Comparison of ENCODE assay signal across 9 cellular contexts in the genomic region with DNA sequence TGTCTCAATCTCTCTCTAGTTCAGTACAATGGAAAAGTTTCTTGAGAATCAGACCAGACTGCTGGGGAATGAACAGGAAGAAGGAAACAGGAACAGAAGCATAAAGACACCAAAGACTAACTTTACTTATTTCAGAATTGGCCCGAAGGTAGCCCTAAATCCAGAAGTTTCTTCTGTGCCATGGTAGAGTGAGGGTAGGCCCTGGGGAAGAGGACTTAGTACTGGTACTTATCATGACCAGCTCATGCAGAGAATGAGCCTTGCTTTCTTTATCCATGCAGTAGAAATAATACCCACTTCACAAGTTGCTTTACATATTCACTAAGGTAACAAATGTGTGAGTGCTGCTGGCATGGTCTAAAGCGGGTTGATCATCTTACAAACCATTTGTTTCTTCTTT.
DNase-seq lines count a peak whose midpoint lies in the region; ATAC-seq and TF ChIP-seq lines count a peak whose summit lies in the region.
"Had no signal": no experiment of that assay in that cellular context is flagged by ENCODE, and none has a peak within 500 bp of the region (broad histone marks: within the 10 kb centered on the region; RNA-seq: fewer than 3 reads in every experiment).

No MANE protein-coding gene starts in this region.

- intact Hi-C loops in adrenal gland (cut with DNase I) = no loop called here
- intact Hi-C loops in vagina (cut with DNase I) = no loop called here

- H3K36me3 ChIP-seq in adrenal gland (replicated peaks in 1 of 2) (no peaks in the 10 kb centered on the region), vagina (no peaks in the 10 kb centered on the region)

- WGBS in adrenal gland, 4 donors = 59 to 71% (median 66%) methylated on average over 2 of the region's 2 CpGs

- TF ChIP-seq CTCF in adrenal gland (IDR thresholded peaks at IDR 0.05) (no peak), vagina (IDR thresholded peaks at IDR 0.05) (no peak)

- DNase-seq in adrenal gland (no peak), AG20443 (ENCODE audit: low spot score) (no peak), vagina (ENCODE audit: extremely low spot score in 2 of 2) (no peak)
- no peak for DNase-seq in stimulated activated naive CD8-positive, alpha-beta T cell treated with anti-CD3 and anti-CD28 coated beads, Interleukin-15, Interleukin-2, amounts not matched to agents 100 U/mL and 50 U/mL, for 24 hours
- DNase-seq: activated gamma-delta T cell treated with Interleukin-2 at 50 U/mL for 16 hours, EL had no signal

- H3K27ac ChIP-seq in adrenal gland (peak overlapping the region in 3 of 5 donors; percentile 15 to 80 (median 52)), vagina (no peak overlapping the region)

- no peak for TF ChIP-seq POLR2A in adrenal gland (IDR thresholded peaks at IDR 0.05)
- TF ChIP-seq POLR2A in vagina (IDR thresholded peaks at IDR 0.05) = no peak

- peak; percentile 5 for ATAC-seq in GM18520 (IDR thresholded peaks at IDR 0.05; ENCODE audit: unreplicated experiment)
- ATAC-seq in HG02840 (IDR thresholded peaks at IDR 0.05; ENCODE audit: low FRiP score, unreplicated experiment) = peak; percentile 3
- ATAC-seq in stimulated activated naive CD8-positive, alpha-beta T cell treated with anti-CD3 and anti-CD28 coated beads, Interleukin-15, Interleukin-2, amounts not matched to agents 100 U/mL and 50 U/mL, for 24 hours = peak; percentile 2
- ATAC-seq in HG02938 (IDR thresholded peaks at IDR 0.05; ENCODE audit: unreplicated experiment) = no peak

- H3K27me3 ChIP-seq in adrenal gland (no peaks in the 10 kb centered on the region), vagina (no peaks in the 10 kb centered on the region)

- H3K4me1 ChIP-seq in adrenal gland (replicated peaks in 1 of 2) (no peaks in the 10 kb centered on the region), vagina (no peaks in the 10 kb centered on the region)

- H3K9me3 ChIP-seq in adrenal gland (replicated peaks in 1 of 3) (no peaks in the 10 kb centered on the region), vagina (no peaks in the 10 kb centered on the region)

- H3K4me3 ChIP-seq in adrenal gland (no peak overlapping the region), vagina (no peak overlapping the region)
